11 cellular contexts compared by ENCODE assay signal in genomic region chr1:32755098-32755809, GRCh38. TPM values are rescaled to one million over a fixed set of nuclear protein-coding genes. Genes with fewer than 3 reads are reported as not detected.
DNase-seq lines count a peak whose midpoint lies in the region; ATAC-seq and TF ChIP-seq lines count a peak whose summit lies in the region.
"Had no signal": no experiment of that assay in that cellular context is flagged by ENCODE, and none has a peak within 500 bp of the region (broad histone marks: within the 10 kb centered on the region; RNA-seq: fewer than 3 reads in every experiment).

No MANE protein-coding gene starts in this region.

- TF ChIP-seq POLR2A in suprapubic skin (IDR thresholded peaks at IDR 0.05), result no peak

- DNase-seq in caudate nucleus (lab: John Stamatoyannopoulos, UW), result peak in 14 of 61 donors; percentile 3 to 62 (median 32)
- DNase-seq in left lung, result no peak
- DNase-seq in suprapubic skin (ENCODE audit: low spot score in 2 of 2), result no peak
- DNase-seq in NCI-H128 (lab: John Stamatoyannopoulos, UW; ENCODE audit: unreplicated experiment), result no peak
- no peak for DNase-seq in T-helper 2 cell
- DNase-seq in HEK293T (ENCODE audit: extremely low spot score), result no peak
- no peak for DNase-seq in activated CD8-positive, alpha-beta memory T cell treated with anti-CD3 and anti-CD28 coated beads, Interleukin-2, amount 50 U/mL, for 4 hours
- DNase-seq: effector CD8-positive, alpha-beta T cell; HCEC 1CT had no signal

- H3K27me3 ChIP-seq in HUES64 (ENCODE audit: insufficient read depth, low read length) (no peaks in the 10 kb centered on the region), left lung (peaks cover 0 to 24% of the 10 kb centered on the region in 2 donors), suprapubic skin (no peaks in the 10 kb centered on the region)

- intact Hi-C loops in left lung (cut with DNase I), result no loop called here

- H3K4me1 ChIP-seq in HUES64 (ENCODE audit: insufficient read depth, low read length) (peaks cover 42% of the 10 kb centered on the region), left lung (peaks cover 9 to 37% of the 10 kb centered on the region in 2 donors), suprapubic skin (peaks cover 72% of the 10 kb centered on the region)

- H3K4me3 ChIP-seq in HUES64 (ENCODE audit: low read length) (peak overlapping the region; percentile 85), left lung (peak overlapping the region; percentile 48 to 55), suprapubic skin (peak overlapping the region; percentile 80)

- H3K9me3 ChIP-seq in HUES64 (ENCODE audit: insufficient read depth, low read depth, low read length), result no peaks in the 10 kb centered on the region
- H3K9me3 ChIP-seq in left lung, result no peaks in the 10 kb centered on the region
- H3K9me3 ChIP-seq in suprapubic skin, result no peaks in the 10 kb centered on the region

- peak overlapping the region; percentile 71; the same call in 1 of the 2 replicates for H3K27ac ChIP-seq in HUES64 (ENCODE audit: low read depth, low read length)
- H3K27ac ChIP-seq in caudate nucleus (ENCODE audit: low read depth, low read length), result peak overlapping the region; percentile 2
- peak overlapping the region; percentile 18 to 60 for H3K27ac ChIP-seq in left lung
- H3K27ac ChIP-seq in suprapubic skin, result peak overlapping the region; percentile 96

- H3K36me3 ChIP-seq in HUES64 (ENCODE audit: insufficient read depth, low read length) (no peaks in the 10 kb centered on the region), left lung (no peaks in the 10 kb centered on the region), suprapubic skin (no peaks in the 10 kb centered on the region)

- POLR2A ChIA-PET in HEK293T (lab: Yijun Ruan, JAX), result no interaction called here

- peak overlapping the region; percentile 58 for H3K9ac ChIP-seq in HUES64 (ENCODE audit: low read depth, low read length)

- WGBS in HUES64, result 17% methylated on average over 10 of the region's 10 CpGs
- 36% methylated on average over 7 of the region's 10 CpGs for WGBS in suprapubic skin

- TF ChIP-seq EP300 in suprapubic skin (IDR thresholded peaks at IDR 0.05), result no peak

- TF ChIP-seq CTCF in left lung (IDR thresholded peaks at IDR 0.05) (no peak), suprapubic skin (IDR thresholded peaks at IDR 0.05) (no peak)

- CTCF ChIA-PET in HEK293T (lab: Yijun Ruan, JAX), result interaction anchor here (1.0 to 1.8 kb wide), 2 partner anchors 14 to 18 kb away, joined by 3 to 10 read pairs; no protein-coding TSS in a partner anchor

- ATAC-seq in left lung, result no peak

TF ChIP-seq in HEK293T, 16 proteins besides CTCF, POLR2A, EP300 and RAD21:
- TF ChIP-seq TARDBP (IDR thresholded peaks at IDR 0.05) (no peak), FOXM1 (IDR thresholded peaks at IDR 0.05; ENCODE audit: borderline replicate concordance) (no peak), FOXK2 (IDR thresholded peaks at IDR 0.05) (no peak), NFRKB (IDR thresholded peaks at IDR 0.05) (no peak), FOXA1 (IDR thresholded peaks at IDR 0.05) (no peak), ELF4 (IDR thresholded peaks at IDR 0.05) (no peak), ZNF384 (IDR thresholded peaks at IDR 0.05) (no peak), ARNT (IDR thresholded peaks at IDR 0.05) (no peak), L3MBTL2 (conservative IDR thresholded peaks at IDR 0.05) (no peak), CTBP1 (IDR thresholded peaks at IDR 0.05; ENCODE audit: borderline replicate concordance) (no peak), HDGF (IDR thresholded peaks at IDR 0.05; ENCODE audit: borderline replicate concordance) (no peak)

RNA-seq across cellular contexts. Expression of gene SYNC, which starts 52.7 kb away (rescaled TPM):
- polyA plus RNA-seq in HUES64 (2013, experiment 1 of 2), result 0.05 TPM
- polyA plus RNA-seq in HUES64 (2013, experiment 2 of 2), result not detected
- total RNA-seq in left lung (10 to 100 TPM; 11.9 to 19.9 TPM), suprapubic skin (10 to 100 TPM in 1 of 4 donors, 1 to 10 TPM in 3; 7.4 to 11.4 (median 8.3) TPM)
- total RNA-seq: activated CD8-positive, alpha-beta memory T cell treated with anti-CD3 and anti-CD28 coated beads, Interleukin-2, amount 10 ng/mL, durations not matched to agents 7 days and 5 days had no signal

Comparison
In these comparisons a context has a peak if more than half of its experiments do, and no peak if none do; other contexts are left out.
1. H3K27ac ChIP-seq: peak in every context shown above with its lines; median percentile 96 in suprapubic skin; 71 in HUES64; 39 in left lung; 2 in caudate nucleus.